Comparison of ENCODE assay signal across 15 cellular contexts in the genomic region with DNA sequence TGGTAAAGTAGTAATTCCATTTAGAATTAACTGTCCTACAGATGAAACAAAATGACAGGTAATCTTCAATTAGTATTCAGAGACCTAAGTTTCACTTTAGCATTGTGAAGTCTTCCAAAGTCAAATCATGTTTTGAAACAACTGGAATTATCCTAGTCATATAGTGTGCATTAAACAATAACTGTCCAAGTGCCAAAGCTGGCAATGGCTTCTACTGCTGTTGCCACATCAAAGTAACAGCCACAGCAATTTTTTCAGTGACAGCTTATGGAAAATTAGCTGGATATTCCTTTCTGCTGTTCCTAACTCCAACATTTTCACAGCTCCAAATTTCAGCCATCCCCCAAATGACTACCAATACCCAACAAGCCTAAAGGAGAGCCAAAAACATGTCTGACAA. TPM values are rescaled to one million over a fixed set of nuclear protein-coding genes. Genes with fewer than 3 reads are reported as not detected.
DNase-seq lines count a peak whose midpoint lies in the region; ATAC-seq, FAIRE-seq and TF ChIP-seq lines count a peak whose summit lies in the region.
"Had no signal": no experiment of that assay in that cellular context is flagged by ENCODE, and none has a peak within 500 bp of the region (broad histone marks: within the 10 kb centered on the region; RNA-seq: fewer than 3 reads in every experiment).

No MANE protein-coding gene starts in this region.

- H3K79me2 ChIP-seq in astrocyte (ENCODE audit: insufficient read depth, low read length), result peaks cover 24% of the 10 kb centered on the region

- POLR2A ChIA-PET in A549 (lab: Yijun Ruan, JAX), result no interaction called here

- H3K27me3 ChIP-seq in astrocyte (ENCODE audit: insufficient read depth, low read length), result no peaks in the 10 kb centered on the region
- H3K27me3 ChIP-seq: BLaER1 treated with 17β-estradiol and CSF1 and Interleukin-3, amounts not matched to agents 10 nM and 100 nM had no signal

- H3K4me3 ChIP-seq in A549 (no peak overlapping the region), astrocyte (ENCODE audit: insufficient read depth, low read depth, low read length) (no peak overlapping the region), fibroblast of the aortic adventitia (ENCODE audit: low read depth, low read length) (no peak overlapping the region)
- H3K4me3 ChIP-seq: BLaER1 treated with 17β-estradiol and CSF1 and Interleukin-3, amounts not matched to agents 10 nM and 100 nM; GM23338 had no signal

- H3K9ac ChIP-seq in astrocyte (ENCODE audit: low read length), result no peak overlapping the region
- H3K9ac ChIP-seq: BLaER1 treated with 17β-estradiol and CSF1 and Interleukin-3, amounts not matched to agents 10 nM and 100 nM had no signal

- intact Hi-C loops in Right ventricle myocardium superior (cut with DNase I) (no loop called here), cardiac septum (cut with DNase I) (no loop called here)

- no peak for DNase-seq in Right ventricle myocardium superior
- DNase-seq in cardiac septum (ENCODE audit: low spot score), result no peak
- no peak for DNase-seq in A549 (ENCODE audit: low read depth in 1 of 2, low spot score in 1 of 2)
- no peak for DNase-seq in astrocyte (ENCODE audit: low read depth)
- DNase-seq in fibroblast of the aortic adventitia (ENCODE audit: low read depth), result peak; percentile 67
- DNase-seq: 8988T; ACHN; CD4-positive, CD25-positive, alpha-beta regulatory T cell; DMS53; H7 had no signal

- H3K36me3 ChIP-seq in astrocyte (ENCODE audit: insufficient read depth, low read length), result no peaks in the 10 kb centered on the region
- H3K36me3 ChIP-seq: BLaER1 treated with 17β-estradiol and CSF1 and Interleukin-3, amounts not matched to agents 10 nM and 100 nM had no signal

- no peaks in the 10 kb centered on the region for H3K9me3 Mint-ChIP-seq in astrocyte (ENCODE audit: unreplicated experiment)
- H3K9me3 Mint-ChIP-seq: CD4-positive, CD25-positive, alpha-beta regulatory T cell; GM23338 had no signal

- H4K20me1 ChIP-seq in astrocyte (ENCODE audit: insufficient read depth, low read length), result peaks cover 22% of the 10 kb centered on the region
- H4K20me1 ChIP-seq: BLaER1 treated with 17β-estradiol and CSF1 and Interleukin-3, amounts not matched to agents 10 nM and 100 nM had no signal

- peaks cover 6% of the 10 kb centered on the region for H3K4me1 Mint-ChIP-seq in astrocyte (ENCODE audit: low read depth, unreplicated experiment)
- H3K4me1 Mint-ChIP-seq: CD4-positive, CD25-positive, alpha-beta regulatory T cell had no signal

- H3K9me3 ChIP-seq in A549 (no peaks in the 10 kb centered on the region), astrocyte (ENCODE audit: insufficient read depth, low read depth, low read length) (no peaks in the 10 kb centered on the region)
- H3K9me3 ChIP-seq: BLaER1 treated with 17β-estradiol and CSF1 and Interleukin-3, amounts not matched to agents 10 nM and 100 nM had no signal

- no peaks in the 10 kb centered on the region for H3K36me3 Mint-ChIP-seq in astrocyte (ENCODE audit: low read depth, unreplicated experiment)
- H3K36me3 Mint-ChIP-seq: CD4-positive, CD25-positive, alpha-beta regulatory T cell had no signal

- no peak overlapping the region for H3K27ac ChIP-seq in A549
- H3K27ac ChIP-seq in astrocyte (ENCODE audit: low read depth, low read length), result no peak overlapping the region
- H3K27ac ChIP-seq: BLaER1 treated with 17β-estradiol and CSF1 and Interleukin-3, amounts not matched to agents 10 nM and 100 nM had no signal

- H3K4me3 Mint-ChIP-seq in astrocyte (ENCODE audit: unreplicated experiment), result no peak overlapping the region
- H3K4me3 Mint-ChIP-seq: CD4-positive, CD25-positive, alpha-beta regulatory T cell; GM23338 had no signal

- no peak overlapping the region for H2AFZ ChIP-seq in astrocyte (ENCODE audit: low read depth, low read length)
- H2AFZ ChIP-seq: GM23338 had no signal

- H3K27me3 Mint-ChIP-seq in astrocyte (ENCODE audit: low read depth, unreplicated experiment), result no peaks in the 10 kb centered on the region

- no peak for TF ChIP-seq POLR2A in A549 (IDR thresholded peaks at IDR 0.05; ENCODE audit: low read length)

- no peak for TF ChIP-seq CTCF in A549 (IDR thresholded peaks at IDR 0.05)
- TF ChIP-seq CTCF in astrocyte (IDR thresholded peaks at IDR 0.05; ENCODE audit: insufficient read depth, low read depth, low read length), result no peak
- no peak for TF ChIP-seq CTCF in fibroblast of the aortic adventitia (IDR thresholded peaks at IDR 0.05; ENCODE audit: insufficient read depth, low read length)

- no peak for TF ChIP-seq RAD21 in A549 (conservative IDR thresholded peaks at IDR 0.05 in 1 of 2, IDR thresholded peaks at IDR 0.05 in 1 of 2)

- ATAC-seq in Right ventricle myocardium superior (ENCODE audit: poor library complexity), result peak; percentile 7
- no peak for ATAC-seq in A549
- no peak for ATAC-seq in HG02759 (IDR thresholded peaks at IDR 0.05; ENCODE audit: unreplicated experiment)
- no peak for ATAC-seq in GM21576 (IDR thresholded peaks at IDR 0.05; ENCODE audit: unreplicated experiment)
- ATAC-seq in HG02798 (IDR thresholded peaks at IDR 0.05; ENCODE audit: poor library complexity, unreplicated experiment), result no peak
- ATAC-seq: GM23338 had no signal

- H3K4me1 ChIP-seq in A549 (peaks cover 76% of the 10 kb centered on the region), astrocyte (ENCODE audit: insufficient read depth, low read length) (no peaks in the 10 kb centered on the region)

- no peak overlapping the region for H3K27ac Mint-ChIP-seq in astrocyte (ENCODE audit: unreplicated experiment)
- H3K27ac Mint-ChIP-seq: CD4-positive, CD25-positive, alpha-beta regulatory T cell; GM23338 had no signal

- no peak for TF ChIP-seq EP300 in A549 (IDR thresholded peaks at IDR 0.05)

- CTCF ChIA-PET in A549 (lab: Yijun Ruan, JAX), result interaction anchor here (1.5 kb wide), 1 partner anchor 19 kb away, joined by 4 read pairs; no protein-coding TSS in a partner anchor

- peak; percentile 67 for FAIRE-seq in A549 (lab: Jason Lieb, UNC)
- FAIRE-seq in astrocyte (lab: Jason Lieb, UNC), result peak; percentile 29

- H3K4me2 ChIP-seq in A549 (no peak overlapping the region), astrocyte (ENCODE audit: low read length) (no peak overlapping the region)
- H3K4me2 ChIP-seq: BLaER1 treated with 17β-estradiol and CSF1 and Interleukin-3, amounts not matched to agents 10 nM and 100 nM; GM23338 had no signal

TF ChIP-seq in A549, 52 proteins besides CTCF, POLR2A, EP300 and RAD21 (continues in another document):
- no peak for TF ChIP-seq MYC (IDR thresholded peaks at IDR 0.05; ENCODE audit: borderline replicate concordance, low read length)
- no peak for TF ChIP-seq NR3C1 (IDR thresholded peaks at IDR 0.05)
- TF ChIP-seq HDAC2 (IDR thresholded peaks at IDR 0.05), result no peak
- TF ChIP-seq, protein P1, sequence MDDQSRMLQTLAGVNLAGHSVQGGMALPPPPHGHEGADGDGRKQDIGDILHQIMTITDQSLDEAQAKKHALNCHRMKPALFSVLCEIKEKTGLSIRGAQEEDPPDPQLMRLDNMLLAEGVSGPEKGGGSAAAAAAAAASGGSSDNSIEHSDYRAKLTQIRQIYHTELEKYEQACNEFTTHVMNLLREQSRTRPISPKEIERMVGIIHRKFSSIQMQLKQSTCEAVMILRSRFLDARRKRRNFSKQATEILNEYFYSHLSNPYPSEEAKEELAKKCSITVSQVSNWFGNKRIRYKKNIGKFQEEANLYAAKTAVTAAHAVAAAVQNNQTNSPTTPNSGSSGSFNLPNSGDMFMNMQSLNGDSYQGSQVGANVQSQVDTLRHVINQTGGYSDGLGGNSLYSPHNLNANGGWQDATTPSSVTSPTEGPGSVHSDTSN (IDR thresholded peaks at IDR 0.05), result no peak
- TF ChIP-seq JUNB (IDR thresholded peaks at IDR 0.05), result no peak
- TF ChIP-seq HOXA7 (CRISPR knock-in tag; IDR thresholded peaks at IDR 0.05), result no peak
- TF ChIP-seq CHD2 (IDR thresholded peaks at IDR 0.05; ENCODE audit: low read length, partially characterized antibody), result no peak
- no peak for TF ChIP-seq HOXB13 (CRISPR knock-in tag; IDR thresholded peaks at IDR 0.05; ENCODE audit: low read depth)
- TF ChIP-seq, protein P2, sequence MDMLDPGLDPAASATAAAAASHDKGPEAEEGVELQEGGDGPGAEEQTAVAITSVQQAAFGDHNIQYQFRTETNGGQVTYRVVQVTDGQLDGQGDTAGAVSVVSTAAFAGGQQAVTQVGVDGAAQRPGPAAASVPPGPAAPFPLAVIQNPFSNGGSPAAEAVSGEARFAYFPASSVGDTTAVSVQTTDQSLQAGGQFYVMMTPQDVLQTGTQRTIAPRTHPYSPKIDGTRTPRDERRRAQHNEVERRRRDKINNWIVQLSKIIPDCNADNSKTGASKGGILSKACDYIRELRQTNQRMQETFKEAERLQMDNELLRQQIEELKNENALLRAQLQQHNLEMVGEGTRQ (IDR thresholded peaks at IDR 0.05), result no peak
- TF ChIP-seq GATA3 (IDR thresholded peaks at IDR 0.05; ENCODE audit: borderline replicate concordance), result no peak
- no peak for TF ChIP-seq RCOR1 (IDR thresholded peaks at IDR 0.05; ENCODE audit: low read depth, low read length)
- no peak for TF ChIP-seq EHF (CRISPR knock-in tag; IDR thresholded peaks at IDR 0.05)
- TF ChIP-seq, protein P3, sequence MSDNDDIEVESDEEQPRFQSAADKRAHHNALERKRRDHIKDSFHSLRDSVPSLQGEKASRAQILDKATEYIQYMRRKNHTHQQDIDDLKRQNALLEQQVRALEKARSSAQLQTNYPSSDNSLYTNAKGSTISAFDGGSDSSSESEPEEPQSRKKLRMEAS (IDR thresholded peaks at IDR 0.05), result no peak
- TF ChIP-seq NPAS2 (CRISPR knock-in tag; IDR thresholded peaks at IDR 0.05; ENCODE audit: borderline replicate concordance), result no peak
- TF ChIP-seq ESRRA (IDR thresholded peaks at IDR 0.05; ENCODE audit: borderline replicate concordance, low read length), result no peak
- no peak for TF ChIP-seq SREBF2 (IDR thresholded peaks at IDR 0.05)
- TF ChIP-seq PHF8 (IDR thresholded peaks at IDR 0.05; ENCODE audit: borderline replicate concordance, low read depth), result no peak
- no peak for TF ChIP-seq RFX5 (IDR thresholded peaks at IDR 0.05)
- TF ChIP-seq CEBPB (IDR thresholded peaks at IDR 0.05), result no peak

RNA-seq across cellular contexts. Expression of gene CCDC34, which starts 45.2 kb away (rescaled TPM):
- total RNA-seq in Right ventricle myocardium superior, result 3.6 TPM
- 2.3 TPM for total RNA-seq in cardiac septum
- 33.1 and 35.9 TPM in 2 replicates for polyA plus RNA-seq in A549 (2011; rRNA removed)
- polyA plus RNA-seq in A549 (2012; cell fraction: cytosol; rRNA removed), result 20.9 and 23.7 TPM in 2 replicates
- 12.1 and 13.2 TPM in 2 replicates for polyA plus RNA-seq in A549 (2012; cell fraction: nucleus; rRNA removed)
- 31.4 to 32.0 TPM (median 31.6 TPM) in 3 replicates for polyA plus RNA-seq in A549 (2017; fragmentation: RNase III; extraction: RNeasy Plus Mini Kit Qiagen cat#74134 plus additional on column Dnase treatment)
- 6.8 and 7.7 TPM in 2 replicates for polyA minus RNA-seq in A549 (2011; rRNA and poly(A)+ RNA removed)
- 11.7 and 12.8 TPM in 2 replicates for total RNA-seq in astrocyte
- 6.3 and 10.7 TPM in 2 replicates for total RNA-seq in fibroblast of the aortic adventitia (ENCODE audit: low replicate concordance)
